9 cellular contexts compared by ENCODE assay signal in genomic region chr5:139492700-139493192, GRCh38. TPM values are rescaled to one million over a fixed set of nuclear protein-coding genes. Genes with fewer than 3 reads are reported as not detected.
A peak's percentile ranks its signal among the peaks of the same experiment; 100 is the strongest.
DNase-seq lines count a peak whose midpoint lies in the region; ATAC-seq and TF ChIP-seq lines count a peak whose summit lies in the region.
"Had no signal": no experiment of that assay in that cellular context is flagged by ENCODE, and none has a peak within 500 bp of the region (broad histone marks: within the 10 kb centered on the region; RNA-seq: fewer than 3 reads in every experiment).

No MANE protein-coding gene starts in this region.

- TF ChIP-seq CTCF in upper lobe of left lung (IDR thresholded peaks at IDR 0.05), result no peak

- H3K27ac Mint-ChIP-seq in activated naive CD8-positive, alpha-beta T cell, result no peak overlapping the region
- H3K27ac Mint-ChIP-seq in activated naive CD8-positive, alpha-beta T cell treated with anti-CD3 and anti-CD28 coated beads, Interleukin-2, amount 50 U/mL, for 24 hours, result no peak overlapping the region
- H3K27ac Mint-ChIP-seq in T-helper 17 cell, result peak overlapping the region; percentile 59

- H3K36me3 Mint-ChIP-seq in activated naive CD8-positive, alpha-beta T cell, result no peaks in the 10 kb centered on the region
- no peaks in the 10 kb centered on the region for H3K36me3 Mint-ChIP-seq in activated naive CD8-positive, alpha-beta T cell treated with anti-CD3 and anti-CD28 coated beads, Interleukin-2, amount 50 U/mL, for 24 hours (ENCODE audit: low read depth)
- no peaks in the 10 kb centered on the region for H3K36me3 Mint-ChIP-seq in T-helper 17 cell (ENCODE audit: low read depth)
- H3K36me3 Mint-ChIP-seq: CD4-positive, CD25-positive, alpha-beta regulatory T cell had no signal

- intact Hi-C loops in right cardiac atrium (cut with DNase I), result no loop called here

- H3K27ac ChIP-seq in right cardiac atrium (ENCODE audit: low read length), result peak overlapping the region; percentile 30
- peak overlapping the region in 3 of 4 donors; percentile 15 to 64 (median 49) for H3K27ac ChIP-seq in upper lobe of left lung

- no peaks in the 10 kb centered on the region for H3K36me3 ChIP-seq in upper lobe of left lung

- 9% methylated on average over 6 of the region's 6 CpGs for WGBS in right cardiac atrium
- WGBS in upper lobe of left lung, 2 donors, result 23 to 25% methylated on average over 6 of the region's 6 CpGs

- H3K27me3 ChIP-seq in right cardiac atrium (ENCODE audit: control insufficient read depth, insufficient read depth) (no peaks in the 10 kb centered on the region), upper lobe of left lung (no peaks in the 10 kb centered on the region)

- H3K4me1 ChIP-seq in right cardiac atrium (ENCODE audit: control insufficient read depth, insufficient read depth, low read length) (peaks cover 7% of the 10 kb centered on the region), upper lobe of left lung (peaks cover 18 to 23% (median 20%) of the 10 kb centered on the region in 4 donors)

- no peaks in the 10 kb centered on the region for H3K9me3 Mint-ChIP-seq in activated naive CD8-positive, alpha-beta T cell (ENCODE audit: low read depth)
- no peaks in the 10 kb centered on the region for H3K9me3 Mint-ChIP-seq in activated naive CD8-positive, alpha-beta T cell treated with anti-CD3 and anti-CD28 coated beads, Interleukin-2, amount 50 U/mL, for 24 hours
- H3K9me3 Mint-ChIP-seq: CD4-positive, CD25-positive, alpha-beta regulatory T cell had no signal

- no peaks in the 10 kb centered on the region for H3K27me3 Mint-ChIP-seq in activated naive CD8-positive, alpha-beta T cell
- no peaks in the 10 kb centered on the region for H3K27me3 Mint-ChIP-seq in activated naive CD8-positive, alpha-beta T cell treated with anti-CD3 and anti-CD28 coated beads, Interleukin-2, amount 50 U/mL, for 24 hours
- H3K27me3 Mint-ChIP-seq in T-helper 17 cell, result no peaks in the 10 kb centered on the region
- H3K27me3 Mint-ChIP-seq: CD4-positive, CD25-positive, alpha-beta regulatory T cell had no signal

- H3K4me3 ChIP-seq in right cardiac atrium (ENCODE audit: low read length) (no peak overlapping the region), upper lobe of left lung (peak overlapping the region in 1 of 4 donors; percentile 6)

- no peak for ATAC-seq in activated naive CD8-positive, alpha-beta T cell treated with anti-CD3 and anti-CD28 coated beads, Interleukin-2, amount 50 U/mL, for 24 hours
- ATAC-seq in T-helper 17 cell, result no peak
- ATAC-seq in right cardiac atrium, result peak; percentile 58 to 70
- ATAC-seq in upper lobe of left lung (ENCODE audit: low FRiP score in 2 of 2), result peak in 1 of 2 donors; percentile 31

- no peak for DNase-seq in activated naive CD8-positive, alpha-beta T cell treated with anti-CD3 and anti-CD28 coated beads, Interleukin-2, amount 50 U/mL, for 24 hours
- DNase-seq in T-helper 17 cell, result no peak
- DNase-seq in right cardiac atrium, result no peak
- no peak for DNase-seq in upper lobe of left lung
- no peak for DNase-seq in GOT3 (lab: John Stamatoyannopoulos, UW)
- DNase-seq in hippocampal formation (lab: John Stamatoyannopoulos, UW), result no peak
- no peak for DNase-seq in NCI-H446 (lab: John Stamatoyannopoulos, UW)
- DNase-seq: CD4-positive, CD25-positive, alpha-beta regulatory T cell had no signal

- H3K9me3 ChIP-seq in T-helper 17 cell (ENCODE audit: control insufficient read depth, low read length, poor library complexity, severe bottlenecking) (no peaks in the 10 kb centered on the region), right cardiac atrium (ENCODE audit: control insufficient read depth, low read length) (no peaks in the 10 kb centered on the region), upper lobe of left lung (no peaks in the 10 kb centered on the region)

- peaks cover 28% of the 10 kb centered on the region for H3K4me1 Mint-ChIP-seq in activated naive CD8-positive, alpha-beta T cell (ENCODE audit: low read depth)
- H3K4me1 Mint-ChIP-seq in activated naive CD8-positive, alpha-beta T cell treated with anti-CD3 and anti-CD28 coated beads, Interleukin-2, amount 50 U/mL, for 24 hours, result peaks cover 26% of the 10 kb centered on the region
- peaks cover 13% of the 10 kb centered on the region for H3K4me1 Mint-ChIP-seq in T-helper 17 cell

- peak overlapping the region; percentile 40 for H3K4me3 Mint-ChIP-seq in activated naive CD8-positive, alpha-beta T cell
- no peak overlapping the region for H3K4me3 Mint-ChIP-seq in activated naive CD8-positive, alpha-beta T cell treated with anti-CD3 and anti-CD28 coated beads, Interleukin-2, amount 50 U/mL, for 24 hours
- H3K4me3 Mint-ChIP-seq in T-helper 17 cell, result no peak overlapping the region

- TF ChIP-seq POLR2A in upper lobe of left lung (IDR thresholded peaks at IDR 0.05), result no peak

- no peak for TF ChIP-seq EP300 in upper lobe of left lung (IDR thresholded peaks at IDR 0.05)

RNA-seq across cellular contexts. Expression of gene STING1, which starts 10.2 kb away (rescaled TPM):
- total RNA-seq in T-helper 17 cell (100 to 1,000 TPM; 151 to 160 TPM), right cardiac atrium (100 to 1,000 TPM in 1 of 4 donors, 10 to 100 TPM in 3; 79.7 to 125 (median 93.8) TPM), upper lobe of left lung (100 to 1,000 TPM in 5 of 6 donors, 10 to 100 TPM in 1; 70.3 to 141 (median 107) TPM)
- 47.9 TPM for polyA plus RNA-seq in right cardiac atrium

RNA-seq across cellular contexts. Expression of gene SMIM33, which starts 21.9 kb away (rescaled TPM):
- under 1 TPM; 0.13 to 0.32 TPM for total RNA-seq in T-helper 17 cell
- not detected for total RNA-seq in right cardiac atrium
- not detected for polyA plus RNA-seq in right cardiac atrium
- not detected for total RNA-seq in upper lobe of left lung

RNA-seq across cellular contexts. Expression of gene ECSCR, which starts 30.2 kb away (rescaled TPM):
- not detected for total RNA-seq in T-helper 17 cell
- total RNA-seq in right cardiac atrium, result 10 to 100 TPM; 19.9 to 38.3 (median 21.2) TPM
- 25.3 TPM for polyA plus RNA-seq in right cardiac atrium
- 10 to 100 TPM in 5 of 6 donors, 1 to 10 TPM in 1; 8.4 to 62.5 (median 24.1) TPM for total RNA-seq in upper lobe of left lung

RNA-seq across cellular contexts. Expression of gene DNAJC18, which starts 53.4 kb away (rescaled TPM):
- total RNA-seq in T-helper 17 cell, result 1 to 10 TPM; 4.0 to 8.7 TPM
- 10 to 100 TPM; 14.0 to 24.9 (median 15.2) TPM for total RNA-seq in right cardiac atrium
- 5.6 TPM for polyA plus RNA-seq in right cardiac atrium
- 10 to 100 TPM in 1 of 6 donors, 1 to 10 TPM in 5; 1.0 to 11.6 (median 6.3) TPM for total RNA-seq in upper lobe of left lung

Comparison
In these comparisons a context has a peak if more than half of its experiments do, and no peak if none do; other contexts are left out.
1. ATAC-seq: peak in right cardiac atrium (2 of 2); none in activated naive CD8-positive, alpha-beta T cell treated with anti-CD3 and anti-CD28 coated beads, Interleukin-2, amount 50 U/mL, for 24 hours (single experiment) and T-helper 17 cell (single experiment).
2. RNA of gene ECSCR, which starts 30.2 kb away (total RNA-seq): 8.4 to 62.5 TPM in upper lobe of left lung and 19.9 to 38.3 TPM in right cardiac atrium; not detected in T-helper 17 cell; every median in the first group is over 4 times any median in the second.